ENCODE assay signal across 1 cellular context in genomic region chr7:6238309-6238925, GRCh38.
TF ChIP-seq lines count a peak whose summit lies in the region.

No MANE protein-coding gene starts in this region.

TF ChIP-seq in HepG2, 621 proteins besides CTCF, POLR2A, EP300 and RAD21 (continued from another document and continues in another):
- TF ChIP-seq THRA (CRISPR knock-in tag; IDR thresholded peaks at IDR 0.05; ENCODE audit: borderline replicate concordance) = peak; percentile 47; the same call in 1 of the 2 replicates
- no peak for TF ChIP-seq CBX1 (IDR thresholded peaks at IDR 0.05; ENCODE audit: low read depth)
- TF ChIP-seq SMC3 (IDR thresholded peaks at IDR 0.05; ENCODE audit: low read length) = no peak
- TF ChIP-seq RBM39 (IDR thresholded peaks at IDR 0.05; ENCODE audit: low read depth, low read length, poor library complexity, severe bottlenecking) = no peak
- TF ChIP-seq ETV5 (CRISPR knock-in tag; IDR thresholded peaks at IDR 0.05; ENCODE audit: borderline replicate concordance) = no peak
- TF ChIP-seq NRL (CRISPR knock-in tag; IDR thresholded peaks at IDR 0.05; ENCODE audit: borderline replicate concordance) = no peak
- no peak for TF ChIP-seq MATR3 (CRISPR knock-in tag; IDR thresholded peaks at IDR 0.05)
- TF ChIP-seq ELF4 (CRISPR knock-in tag; IDR thresholded peaks at IDR 0.05; ENCODE audit: borderline replicate concordance) = no peak
- TF ChIP-seq ZNF891 (CRISPR knock-in tag; IDR thresholded peaks at IDR 0.05) = no peak
- TF ChIP-seq ZNF282 (IDR thresholded peaks at IDR 0.05; ENCODE audit: partially characterized antibody) = no peak
- TF ChIP-seq ZSCAN30 (CRISPR knock-in tag; IDR thresholded peaks at IDR 0.05) = no peak
- TF ChIP-seq ZNF18 (CRISPR knock-in tag; IDR thresholded peaks at IDR 0.05; ENCODE audit: insufficient replicate concordance) = no peak
- TF ChIP-seq ZNF10 (CRISPR knock-in tag; IDR thresholded peaks at IDR 0.05; ENCODE audit: borderline replicate concordance, low read depth) = no peak
- no peak for TF ChIP-seq SRSF4 (IDR thresholded peaks at IDR 0.05; ENCODE audit: low read depth, low read length, poor library complexity, severe bottlenecking)
- TF ChIP-seq KLF13 (CRISPR knock-in tag; IDR thresholded peaks at IDR 0.05) = no peak
- TF ChIP-seq NBN (conservative IDR thresholded peaks at IDR 0.05) = no peak
- TF ChIP-seq ZFP41 (CRISPR knock-in tag; IDR thresholded peaks at IDR 0.05; ENCODE audit: borderline replicate concordance) = no peak
- no peak for TF ChIP-seq MNT (IDR thresholded peaks at IDR 0.05)
- TF ChIP-seq ZNF75D (CRISPR knock-in tag; IDR thresholded peaks at IDR 0.05; ENCODE audit: borderline replicate concordance) = no peak
- TF ChIP-seq FUBP1 (CRISPR knock-in tag; IDR thresholded peaks at IDR 0.05; ENCODE audit: borderline replicate concordance) = no peak
- TF ChIP-seq CBX2 (IDR thresholded peaks at IDR 0.05; ENCODE audit: low read depth, low read length) = no peak
- TF ChIP-seq CBX2 (CRISPR knock-in tag; IDR thresholded peaks at IDR 0.05; ENCODE audit: low read depth) = no peak
- no peak for TF ChIP-seq ZNF414 (CRISPR knock-in tag; IDR thresholded peaks at IDR 0.05)
- no peak for TF ChIP-seq ZXDC (CRISPR knock-in tag; IDR thresholded peaks at IDR 0.05)
- peak; percentile 48; the same call in 1 of the 2 replicates for TF ChIP-seq GATAD1 (CRISPR knock-in tag; IDR thresholded peaks at IDR 0.05)
- TF ChIP-seq ATF5 (CRISPR knock-in tag; IDR thresholded peaks at IDR 0.05; ENCODE audit: low read depth) = no peak
- no peak for TF ChIP-seq ZNF512B (CRISPR knock-in tag; IDR thresholded peaks at IDR 0.05; ENCODE audit: borderline replicate concordance)
- TF ChIP-seq MLX (CRISPR knock-in tag; IDR thresholded peaks at IDR 0.05) = peak; percentile 23; the same call in 1 of the 2 replicates
- no peak for TF ChIP-seq ZNF709 (CRISPR knock-in tag; IDR thresholded peaks at IDR 0.05)
- no peak for TF ChIP-seq FOXO4 (CRISPR knock-in tag; conservative IDR thresholded peaks at IDR 0.05)
- TF ChIP-seq HNF1A (IDR thresholded peaks at IDR 0.05; ENCODE audit: low read depth) = no peak
- TF ChIP-seq HNF1A (CRISPR knock-in tag; IDR thresholded peaks at IDR 0.05; ENCODE audit: borderline replicate concordance) = no peak; the same call in 1 of the 2 replicates
